16 cellular contexts compared by ENCODE assay signal in genomic region chr20:36251426-36251825, GRCh38. TPM values are rescaled to one million over a fixed set of nuclear protein-coding genes. Genes with fewer than 3 reads are reported as not detected.
DNase-seq lines count a peak whose midpoint lies in the region; ATAC-seq and TF ChIP-seq lines count a peak whose summit lies in the region.
"Had no signal": no experiment of that assay in that cellular context is flagged by ENCODE, and none has a peak within 500 bp of the region (broad histone marks: within the 10 kb centered on the region; RNA-seq: fewer than 3 reads in every experiment).

No MANE protein-coding gene starts in this region.

- no peak overlapping the region for H3K9ac ChIP-seq in neural progenitor cell
- H3K9ac ChIP-seq: BLaER1 treated with 17β-estradiol and CSF1 and Interleukin-3, amounts not matched to agents 10 nM and 100 nM had no signal

- H3K27me3 Mint-ChIP-seq in neural progenitor cell (ENCODE audit: insufficient read depth, low read depth) = peaks cover 2% of the 10 kb centered on the region
- H3K27me3 Mint-ChIP-seq in CD14-positive monocyte (ENCODE audit: low read depth in 3 of 3) = no peaks in the 10 kb centered on the region
- H3K27me3 Mint-ChIP-seq: CD4-positive, alpha-beta T cell had no signal

- intact Hi-C loops in left ventricle myocardium superior (cut with micrococcal nuclease) = no loop called here
- intact Hi-C loops in left cardiac atrium (cut with DNase I) = no loop called here
- intact Hi-C loops in CD14-positive monocyte (cut with micrococcal nuclease) = no loop called here
- intact Hi-C loops in left lung (cut with DNase I) = no loop called here

- peaks cover 12% of the 10 kb centered on the region for H3K79me2 ChIP-seq in neural progenitor cell (ENCODE audit: low read depth)

- H3K4me1 ChIP-seq in neural progenitor cell (peaks cover 13% of the 10 kb centered on the region), left lung (no peaks in the 10 kb centered on the region)
- H3K4me1 ChIP-seq: BLaER1 treated with 17β-estradiol and CSF1 and Interleukin-3, amounts not matched to agents 10 nM and 100 nM had no signal

- DNase-seq in left ventricle myocardium superior (no peak), left cardiac atrium (no peak), epithelial cell of prostate (ENCODE audit: low read depth, low spot score) (no peak), neural progenitor cell (ENCODE audit: low spot score) (peak; percentile 15), GM13977 (ENCODE audit: low spot score) (no peak), CD14-positive monocyte (ENCODE audit: low spot score) (no peak), left lung (no peak)
- DNase-seq: ACHN; Calu3; CD4-positive, alpha-beta T cell; DMS 273 treated with DMSO at 0.1 percent for 48 hours; H7; IMR-90 had no signal

- peaks cover 9% of the 10 kb centered on the region for H3F3A ChIP-seq in neural progenitor cell (ENCODE audit: low read depth)

- no peak for TF ChIP-seq CTCF in neural progenitor cell (IDR thresholded peaks at IDR 0.05)
- no peak for TF ChIP-seq CTCF in GM13977 (IDR thresholded peaks at IDR 0.05; ENCODE audit: extremely low read depth, insufficient read depth, missing control alignments)
- no peak for TF ChIP-seq CTCF in CD14-positive monocyte (IDR thresholded peaks at IDR 0.05)
- no peak for TF ChIP-seq CTCF in left lung (IDR thresholded peaks at IDR 0.05)

- H3K4me1 Mint-ChIP-seq in neural progenitor cell = peaks cover 18% of the 10 kb centered on the region
- no peaks in the 10 kb centered on the region for H3K4me1 Mint-ChIP-seq in CD14-positive monocyte

- peaks cover 24% of the 10 kb centered on the region for H3K36me3 Mint-ChIP-seq in neural progenitor cell
- H3K36me3 Mint-ChIP-seq in CD14-positive monocyte = peaks cover 72 to 87% of the 10 kb centered on the region in 2 donors

- H3K9me3 Mint-ChIP-seq in neural progenitor cell = no peaks in the 10 kb centered on the region
- no peaks in the 10 kb centered on the region for H3K9me3 Mint-ChIP-seq in CD14-positive monocyte
- H3K9me3 Mint-ChIP-seq: CD4-positive, alpha-beta T cell; GM23338 had no signal

- H3K36me3 ChIP-seq in neural progenitor cell (no peaks in the 10 kb centered on the region), left lung (peaks cover 0 to 91% of the 10 kb centered on the region in 2 donors)

- no peak overlapping the region for H3K4me3 ChIP-seq in neural progenitor cell
- H3K4me3 ChIP-seq in left lung = no peak overlapping the region
- H3K4me3 ChIP-seq: BLaER1 treated with 17β-estradiol and CSF1 and Interleukin-3, amounts not matched to agents 10 nM and 100 nM; GM12878; GM23338 had no signal

- no peaks in the 10 kb centered on the region for H3K27me3 ChIP-seq in neural progenitor cell
- no peaks in the 10 kb centered on the region for H3K27me3 ChIP-seq in left lung
- H3K27me3 ChIP-seq: BLaER1 treated with 17β-estradiol and CSF1 and Interleukin-3, amounts not matched to agents 10 nM and 100 nM had no signal

- H3K4me3 Mint-ChIP-seq in neural progenitor cell (no peak overlapping the region), CD14-positive monocyte (no peak overlapping the region)
- H3K4me3 Mint-ChIP-seq: CD4-positive, alpha-beta T cell; GM23338 had no signal

- H2AFZ ChIP-seq in neural progenitor cell (replicated peaks) = no peak overlapping the region
- H2AFZ ChIP-seq: GM23338 had no signal

- ATAC-seq in left ventricle myocardium superior (peak; percentile 27), left cardiac atrium (no peak), left lung (no peak)
- ATAC-seq: GM12878, GM23338 had no signal

- in situ Hi-C loops in GM13977 (cut with MboI; ENCODE audit: low pct_unique_long_range_greater_than_20kb, low sequenced_read_pairs, unreplicated experiment) = no loop called here

- H3K27ac ChIP-seq in epithelial cell of prostate (peak overlapping the region; percentile 29), neural progenitor cell (no peak overlapping the region), left lung (no peak overlapping the region)
- H3K27ac ChIP-seq: BLaER1 treated with 17β-estradiol and CSF1 and Interleukin-3, amounts not matched to agents 10 nM and 100 nM had no signal

- H3K27ac Mint-ChIP-seq in neural progenitor cell = no peak overlapping the region
- no peak overlapping the region for H3K27ac Mint-ChIP-seq in CD14-positive monocyte
- H3K27ac Mint-ChIP-seq: CD4-positive, alpha-beta T cell had no signal

- peaks cover 45% of the 10 kb centered on the region for H4K20me1 ChIP-seq in neural progenitor cell (ENCODE audit: low read depth)

- H3K9me3 ChIP-seq in neural progenitor cell (ENCODE audit: low read depth) = no peaks in the 10 kb centered on the region
- no peaks in the 10 kb centered on the region for H3K9me3 ChIP-seq in left lung
- H3K9me3 ChIP-seq: BLaER1 treated with 17β-estradiol and CSF1 and Interleukin-3, amounts not matched to agents 10 nM and 100 nM had no signal

- H3K4me2 ChIP-seq in neural progenitor cell = no peak overlapping the region
- H3K4me2 ChIP-seq: BLaER1 treated with 17β-estradiol and CSF1 and Interleukin-3, amounts not matched to agents 10 nM and 100 nM; GM23338 had no signal

RNA-seq across cellular contexts. Expression of gene AAR2, which starts 15.1 kb away (rescaled TPM):
- total RNA-seq in left ventricle myocardium superior = 14.8 TPM
- total RNA-seq in left cardiac atrium = 10 to 100 TPM; 14.1 to 17.7 TPM
- total RNA-seq in neural progenitor cell (ENCODE audit: low replicate concordance) = 19.7 and 26.6 TPM in 2 replicates
- 10 to 100 TPM; 45.2 to 48.8 TPM for polyA plus RNA-seq in CD14-positive monocyte
- 10 to 100 TPM; 23.1 to 23.4 TPM for total RNA-seq in left lung

RNA-seq across cellular contexts. Expression of gene DLGAP4, which starts 54.7 kb away (rescaled TPM):
- total RNA-seq in left ventricle myocardium superior (38.1 TPM), left cardiac atrium (10 to 100 TPM; 45.8 to 64.3 TPM), neural progenitor cell (ENCODE audit: low replicate concordance) (21.7 and 74.5 TPM in 2 replicates), left lung (10 to 100 TPM; 61.5 to 72.7 TPM)
- polyA plus RNA-seq in CD14-positive monocyte = 10 to 100 TPM in 1 of 2 donors, 1 to 10 TPM in 1; 9.9 to 17.6 TPM
